ENCODE assay signal across 1 cellular context in genomic region chrX:19343085-19343461, GRCh38.
TF ChIP-seq lines count a peak whose summit lies in the region.

No MANE protein-coding gene starts in this region.

TF ChIP-seq in GM12878, 131 proteins besides CTCF, POLR2A, EP300 and RAD21 (continued from another document):
- TF ChIP-seq ZBTB33 (IDR thresholded peaks at IDR 0.05) (no peak), TAF1 (IDR thresholded peaks at IDR 0.05; ENCODE audit: borderline replicate concordance, low read depth, low read length) (no peak), NR2F1 (conservative IDR thresholded peaks at IDR 0.05) (no peak), NR2C1 (IDR thresholded peaks at IDR 0.05) (no peak), ZBTB11 (CRISPR knock-in tag; IDR thresholded peaks at IDR 0.05) (no peak), ASH2L (IDR thresholded peaks at IDR 0.05; ENCODE audit: borderline replicate concordance, low read depth) (no peak), CBX3 (IDR thresholded peaks at IDR 0.05; ENCODE audit: borderline replicate concordance, low read depth) (no peak), HDAC2 (IDR thresholded peaks at IDR 0.05) (no peak), MTA3 (IDR thresholded peaks at IDR 0.05; ENCODE audit: borderline replicate concordance, low read length) (no peak), TARDBP (IDR thresholded peaks at IDR 0.05; ENCODE audit: borderline replicate concordance) (no peak), ETV6 (conservative IDR thresholded peaks at IDR 0.05 in 1 of 2, IDR thresholded peaks at IDR 0.05 in 1 of 2; ENCODE audit: borderline replicate concordance in 1 of 2, low read depth in 1 of 2) (no peak), PML (IDR thresholded peaks at IDR 0.05; ENCODE audit: low read length) (no peak), JUND (IDR thresholded peaks at IDR 0.05; ENCODE audit: low read depth, low read length) (no peak), BCLAF1 (IDR thresholded peaks at IDR 0.05) (no peak)
